Comparison of ENCODE assay signal across 19 cellular contexts in genomic region chr1:204092632-204093420, GRCh38. TPM values are rescaled to one million over a fixed set of nuclear protein-coding genes. Genes with fewer than 3 reads are reported as not detected.
DNase-seq lines count a peak whose midpoint lies in the region; ATAC-seq and TF ChIP-seq lines count a peak whose summit lies in the region.
"Had no signal": no experiment of that assay in that cellular context is flagged by ENCODE, and none has a peak within 500 bp of the region (broad histone marks: within the 10 kb centered on the region; RNA-seq: fewer than 3 reads in every experiment).

No MANE protein-coding gene starts in this region.

- no peak overlapping the region for H3K9ac ChIP-seq in HCT116 (ENCODE audit: low read length)
- H3K9ac ChIP-seq: SK-N-SH had no signal

- ATAC-seq in HCT116 (no peak), body of pancreas (peak; percentile 66), HG03175 (IDR thresholded peaks at IDR 0.05; ENCODE audit: unreplicated experiment) (no peak)

- RAD21 ChIA-PET in HCT116 (lab: Charles Lee; ENCODE audit: low non-redundant PET in 1 of 2, low total read pairs in 2 of 2, uncharacterized antibody in 2 of 2, unreplicated experiment in 2 of 2) = no interaction called here

- H3K36me3 ChIP-seq in HCT116 (ENCODE audit: control insufficient read depth in 1 of 2, insufficient read depth in 2 of 2, low read length in 2 of 2) (no peaks in the 10 kb centered on the region), body of pancreas (replicated peaks in 1 of 2; ENCODE audit: insufficient read depth in 1 of 2, low read depth in 2 of 2) (no peaks in the 10 kb centered on the region), suprapubic skin (no peaks in the 10 kb centered on the region)
- H3K36me3 ChIP-seq: BE2C, spleen had no signal

- H3K9me3 ChIP-seq in HCT116 (ENCODE audit: control insufficient read depth in 1 of 2, insufficient read depth in 1 of 2, low read depth in 1 of 2, low read length in 2 of 2) (no peaks in the 10 kb centered on the region), body of pancreas (no peaks in the 10 kb centered on the region), suprapubic skin (no peaks in the 10 kb centered on the region)
- H3K9me3 ChIP-seq: BE2C, SK-N-SH, spleen had no signal

- H3K27ac ChIP-seq in HCT116 (ENCODE audit: low read depth, low read length) (no peak overlapping the region), body of pancreas (peak overlapping the region; percentile 75 to 82 (median 78)), suprapubic skin (peak overlapping the region; percentile 1)

- H3K9me3 Mint-ChIP-seq in mesothelial cell of epicardium = no peaks in the 10 kb centered on the region
- H3K9me3 Mint-ChIP-seq: activated naive CD8-positive, alpha-beta T cell treated with anti-CD3 and anti-CD28 coated beads, Interleukin-2, amount 10 ng/mL, durations not matched to agents 7 days and 5 days; activated T-cell treated with anti-CD3 and anti-CD28 coated beads, Interleukin-2, amount 50 U/mL, for 24 hours had no signal

- peaks cover 30 to 47% of the 10 kb centered on the region in 2 experiments for H3K4me1 ChIP-seq in HCT116 (ENCODE audit: control insufficient read depth in 1 of 2, insufficient read depth in 2 of 2, low read length in 2 of 2)
- H3K4me1 ChIP-seq in body of pancreas = peaks cover 67% of the 10 kb centered on the region
- H3K4me1 ChIP-seq in suprapubic skin = peaks cover 43% of the 10 kb centered on the region
- H3K4me1 ChIP-seq: BE2C had no signal

- CTCF ChIA-PET in HCT116 (lab: Charles Lee) = no interaction called here

- BruUV-seq in HCT116 (replicated peaks; lab: Mats Ljungman, UMichigan) = no TSS peak

- DNase-seq in HCT116 (ENCODE audit: low read depth, low spot score) (no peak), body of pancreas (peak in 2 of 4 donors; percentile 41 to 46), mesothelial cell of epicardium (ENCODE audit: low spot score in 2 of 2, unreplicated experiment in 2 of 2) (no peak), suprapubic skin (ENCODE audit: low spot score in 2 of 2) (no peak), DMS79 treated with DMSO at 0.1 percent for 48 hours (lab: John Stamatoyannopoulos, UW) (no peak), DMS114 treated with DMSO at 0.1 percent for 48 hours (lab: John Stamatoyannopoulos, UW; ENCODE audit: unreplicated experiment) (no peak)
- DNase-seq in stimulated activated CD4-positive, alpha-beta T cell treated with anti-CD3 and anti-CD28 coated beads, Interleukin-4, amount 100 ng/mL, for 1 hour = no peak
- DNase-seq: activated CD4-positive, alpha-beta T cell treated with anti-CD3 and anti-CD28 coated beads, Interleukin-2, amount 50 U/mL, for 48 hours; activated naive CD8-positive, alpha-beta T cell treated with anti-CD3 and anti-CD28 coated beads, Interleukin-2, amount 10 ng/mL, durations not matched to agents 7 days and 5 days; activated T-cell treated with anti-CD3 and anti-CD28 coated beads, Interleukin-2, amount 50 U/mL, for 24 hours; DMS79; NCI-H1694 treated with DMSO at 0.1 percent for 48 hours; occipital lobe; PC-9; spleen had no signal

- intact Hi-C loops in HCT116 (cut with micrococcal nuclease) = no loop called here
- intact Hi-C loops in body of pancreas (cut with DNase I) = no loop called here

- peak overlapping the region; percentile 47 for H3K27ac Mint-ChIP-seq in mesothelial cell of epicardium
- H3K27ac Mint-ChIP-seq: activated naive CD8-positive, alpha-beta T cell treated with anti-CD3 and anti-CD28 coated beads, Interleukin-2, amount 10 ng/mL, durations not matched to agents 7 days and 5 days; activated T-cell treated with anti-CD3 and anti-CD28 coated beads, Interleukin-2, amount 50 U/mL, for 24 hours had no signal

- no peaks in the 10 kb centered on the region for H3K27me3 Mint-ChIP-seq in mesothelial cell of epicardium (ENCODE audit: low read depth)
- H3K27me3 Mint-ChIP-seq: activated T-cell treated with anti-CD3 and anti-CD28 coated beads, Interleukin-2, amount 50 U/mL, for 24 hours had no signal

- POLR2A ChIA-PET in HCT116 (lab: Charles Lee) = no interaction called here

- no peak overlapping the region for H3K4me3 ChIP-seq in HCT116 (replicated peaks in 1 of 2; ENCODE audit: low read depth in 1 of 2, low read length in 2 of 2)
- H3K4me3 ChIP-seq in body of pancreas = no peak overlapping the region
- H3K4me3 ChIP-seq in suprapubic skin = no peak overlapping the region
- H3K4me3 ChIP-seq: lung, PC-9, spleen had no signal

- H3K27me3 ChIP-seq in HCT116 (ENCODE audit: insufficient read depth, low read length) (no peaks in the 10 kb centered on the region), body of pancreas (no peaks in the 10 kb centered on the region), suprapubic skin (no peaks in the 10 kb centered on the region)
- H3K27me3 ChIP-seq: BE2C, spleen had no signal

- H3K79me2 ChIP-seq in HCT116 (ENCODE audit: insufficient read depth, low read length) = peaks cover 35% of the 10 kb centered on the region; the same call in 1 of the 2 replicates

- H3K4me3 Mint-ChIP-seq in mesothelial cell of epicardium = no peak overlapping the region
- H3K4me3 Mint-ChIP-seq: activated naive CD8-positive, alpha-beta T cell treated with anti-CD3 and anti-CD28 coated beads, Interleukin-2, amount 10 ng/mL, durations not matched to agents 7 days and 5 days; activated T-cell treated with anti-CD3 and anti-CD28 coated beads, Interleukin-2, amount 50 U/mL, for 24 hours had no signal

- no peak for TF ChIP-seq EP300 in suprapubic skin (IDR thresholded peaks at IDR 0.05)

- no peak overlapping the region for H2AFZ ChIP-seq in HCT116 (ENCODE audit: low read depth, low read length, poor library complexity, severe bottlenecking)
- H2AFZ ChIP-seq: PC-9 had no signal

- TF ChIP-seq CTCF in HCT116 (IDR thresholded peaks at IDR 0.05 in 2 of 3, conservative IDR thresholded peaks at IDR 0.05 in 1 of 3; ENCODE audit: borderline replicate concordance in 1 of 3, insufficient read depth in 1 of 3, low read depth in 2 of 3, low read length in 2 of 3) (no peak), body of pancreas (IDR thresholded peaks at IDR 0.05) (no peak), mesothelial cell of epicardium (IDR thresholded peaks at IDR 0.05; ENCODE audit: unreplicated experiment) (no peak), suprapubic skin (IDR thresholded peaks at IDR 0.05) (no peak)

- peaks cover 50% of the 10 kb centered on the region for H3K4me1 Mint-ChIP-seq in mesothelial cell of epicardium
- H3K4me1 Mint-ChIP-seq: activated naive CD8-positive, alpha-beta T cell treated with anti-CD3 and anti-CD28 coated beads, Interleukin-2, amount 10 ng/mL, durations not matched to agents 7 days and 5 days had no signal

- H3K4me2 ChIP-seq in HCT116 (ENCODE audit: low read length) = peak overlapping the region; percentile 49
- H3K4me2 ChIP-seq: PC-9, SK-N-SH had no signal

- no peak for TF ChIP-seq RAD21 in HCT116 (IDR thresholded peaks at IDR 0.05; ENCODE audit: low read depth)

- H4K20me1 ChIP-seq in HCT116 (ENCODE audit: insufficient read depth) = no peaks in the 10 kb centered on the region

- 14 to 23% methylated on average over 12 of the region's 12 CpGs for WGBS in body of pancreas, 2 donors
- WGBS in suprapubic skin = 71% methylated on average over 12 of the region's 12 CpGs

- no peaks in the 10 kb centered on the region for H3K36me3 Mint-ChIP-seq in mesothelial cell of epicardium
- H3K36me3 Mint-ChIP-seq: activated naive CD8-positive, alpha-beta T cell treated with anti-CD3 and anti-CD28 coated beads, Interleukin-2, amount 10 ng/mL, durations not matched to agents 7 days and 5 days had no signal

- H3K9me2 ChIP-seq in HCT116 (ENCODE audit: insufficient read depth) = no peaks in the 10 kb centered on the region
- H3K9me2 ChIP-seq: SK-N-SH had no signal

- TF ChIP-seq POLR2A in HCT116 (IDR thresholded peaks at IDR 0.05; ENCODE audit: borderline replicate concordance, extremely low read depth, insufficient read depth, insufficient read length) (no peak), body of pancreas (IDR thresholded peaks at IDR 0.05) (no peak), suprapubic skin (IDR thresholded peaks at IDR 0.05) (no peak)

TF ChIP-seq in HCT116, 20 proteins besides CTCF, POLR2A, EP300 and RAD21:
- no peak for TF ChIP-seq CEBPB (IDR thresholded peaks at IDR 0.05; ENCODE audit: low read depth)
- no peak for TF ChIP-seq FOSL1 (IDR thresholded peaks at IDR 0.05; ENCODE audit: low read depth)

RNA-seq across cellular contexts. Expression of gene SOX13, which starts 19.9 kb away (rescaled TPM):
- 35.6 TPM for total RNA-seq in HCT116 (2021; ENCODE audit: unreplicated experiment)
- polyA plus RNA-seq in HCT116 (2012) = 24.6 and 25.2 TPM in 2 replicates
- 10 to 100 TPM; 29.6 to 37.2 TPM for total RNA-seq in body of pancreas
- total RNA-seq in mesothelial cell of epicardium = 58.0 to 61.7 TPM (median 61.7 TPM) in 3 replicates
- total RNA-seq in suprapubic skin = 10 to 100 TPM; 10.1 to 20.6 (median 15.6) TPM

RNA-seq across cellular contexts. Expression of gene ETNK2, which starts 59.0 kb away (rescaled TPM):
- total RNA-seq in HCT116 (2021; ENCODE audit: unreplicated experiment) (16.1 TPM), body of pancreas (10 to 100 TPM in 1 of 2 donors, 1 to 10 TPM in 1; 4.0 to 15.8 TPM), mesothelial cell of epicardium (18.5 to 19.2 TPM (median 18.9 TPM) in 3 replicates), suprapubic skin (10 to 100 TPM; 25.5 to 47.7 (median 36.0) TPM)
- 17.3 and 20.5 TPM in 2 replicates for polyA plus RNA-seq in HCT116 (2012)
